In genomic region chr2:137806102-137806805, GRCh38 we compare ENCODE assay signal across 17 cellular contexts.
DNase-seq lines count a peak whose midpoint lies in the region; ATAC-seq and TF ChIP-seq lines count a peak whose summit lies in the region.
"Had no signal": no experiment of that assay in that cellular context is flagged by ENCODE, and none has a peak within 500 bp of the region (broad histone marks: within the 10 kb centered on the region; RNA-seq: fewer than 3 reads in every experiment).

No MANE protein-coding gene starts in this region.

- H3K4me3 ChIP-seq in A673 (ENCODE audit: low read depth, low read length, poor library complexity, severe bottlenecking) = no peak overlapping the region
- H3K4me3 ChIP-seq in HEK293 (ENCODE audit: low read depth, low read length) = no peak overlapping the region
- H3K4me3 ChIP-seq in retinal pigment epithelial cell (ENCODE audit: low read length) = no peak overlapping the region
- no peak overlapping the region for H3K4me3 ChIP-seq in psoas muscle
- H3K4me3 ChIP-seq: BLaER1 had no signal

- H3K27ac ChIP-seq in A673 (ENCODE audit: low read depth, low read length, poor library complexity, severe bottlenecking) (no peak overlapping the region), HEK293 (ENCODE audit: extremely low read depth, low read depth, low read length) (no peak overlapping the region), psoas muscle (no peak overlapping the region)
- H3K27ac ChIP-seq: BLaER1, C4-2B had no signal

- intact Hi-C loops in A673 (cut with micrococcal nuclease; ENCODE audit: unreplicated experiment) = no loop called here
- intact Hi-C loops in psoas muscle (cut with DNase I) = no loop called here

- no peaks in the 10 kb centered on the region for H3K4me1 ChIP-seq in A673 (ENCODE audit: insufficient read depth, low read length, poor library complexity, severe bottlenecking)
- H3K4me1 ChIP-seq in HEK293 (ENCODE audit: control insufficient read depth, insufficient read depth, low read length) = no peaks in the 10 kb centered on the region
- H3K4me1 ChIP-seq in psoas muscle = no peaks in the 10 kb centered on the region
- H3K4me1 ChIP-seq: BLaER1 had no signal

- no peak overlapping the region for H3K4me3 Mint-ChIP-seq in activated naive CD4-positive, alpha-beta T cell treated with anti-CD3 and anti-CD28 coated beads, Interleukin-2, amount 50 U/mL, for 24 hours
- H3K4me3 Mint-ChIP-seq: B cell; CD4-positive, CD25-positive, alpha-beta regulatory T cell; CD8-positive, alpha-beta T cell had no signal

- no peaks in the 10 kb centered on the region for H3K4me1 Mint-ChIP-seq in activated naive CD4-positive, alpha-beta T cell treated with anti-CD3 and anti-CD28 coated beads, Interleukin-2, amount 50 U/mL, for 24 hours
- H3K4me1 Mint-ChIP-seq: B cell; CD4-positive, CD25-positive, alpha-beta regulatory T cell had no signal

- H3K27me3 ChIP-seq in A673 (replicated peaks; ENCODE audit: insufficient read depth, low read depth, low read length, poor library complexity) (no peaks in the 10 kb centered on the region), psoas muscle (ENCODE audit: insufficient read depth in 3 of 3, low read length in 2 of 3) (no peaks in the 10 kb centered on the region)
- H3K27me3 ChIP-seq: BLaER1 had no signal

- TF ChIP-seq CTCF in A673 (conservative IDR thresholded peaks at IDR 0.05; ENCODE audit: low read depth, low read length) = no peak
- TF ChIP-seq CTCF in HEK293 (tag by site-specific recombination; IDR thresholded peaks at IDR 0.05) = no peak
- TF ChIP-seq CTCF in retinal pigment epithelial cell (conservative IDR thresholded peaks at IDR 0.05; ENCODE audit: low read depth, low read length) = no peak
- TF ChIP-seq CTCF in psoas muscle (IDR thresholded peaks at IDR 0.05) = no peak

- H3K9me3 ChIP-seq in A673 (ENCODE audit: low read depth, low read length, poor library complexity, severe bottlenecking) (no peaks in the 10 kb centered on the region), HEK293 (ENCODE audit: control insufficient read depth, insufficient read depth, low read depth, low read length) (no peaks in the 10 kb centered on the region), psoas muscle (peaks cover 3% of the 10 kb centered on the region)

- no peak for DNase-seq in activated naive CD4-positive, alpha-beta T cell treated with anti-CD3 and anti-CD28 coated beads, Interleukin-2, amount 50 U/mL, for 72 hours (ENCODE audit: low spot score in 2 of 2)
- DNase-seq in A673 (ENCODE audit: low spot score) = peak; percentile 6
- DNase-seq in retinal pigment epithelial cell (ENCODE audit: low read depth) = peak; percentile 62
- DNase-seq in Kasumi-1 (lab: John Stamatoyannopoulos, UW) = no peak
- DNase-seq in psoas muscle = no peak
- DNase-seq: 8988T; CD4-positive, CD25-positive, alpha-beta regulatory T cell; CD8-positive, alpha-beta T cell; DMS153; DND-41; H7; HCEC 1CT had no signal

- H3K9me3 Mint-ChIP-seq in activated naive CD4-positive, alpha-beta T cell treated with anti-CD3 and anti-CD28 coated beads, Interleukin-2, amount 50 U/mL, for 24 hours = peaks cover 11% of the 10 kb centered on the region
- H3K9me3 Mint-ChIP-seq in activated naive CD4-positive, alpha-beta T cell treated with anti-CD3 and anti-CD28 coated beads, Interleukin-2, amount 50 U/mL, for 72 hours = peaks cover 9 to 14% of the 10 kb centered on the region in 2 donors

- H3K36me3 ChIP-seq in A673 (ENCODE audit: insufficient read depth, low read length, poor library complexity, severe bottlenecking) (no peaks in the 10 kb centered on the region), HEK293 (ENCODE audit: control insufficient read depth in 2 of 2, insufficient read depth in 1 of 2, low read length in 2 of 2) (no peaks in the 10 kb centered on the region), psoas muscle (ENCODE audit: insufficient read depth in 1 of 2, low read depth in 1 of 2) (no peaks in the 10 kb centered on the region)
- H3K36me3 ChIP-seq: BLaER1 had no signal

- peaks cover 2% of the 10 kb centered on the region for H3K27me3 Mint-ChIP-seq in activated naive CD4-positive, alpha-beta T cell treated with anti-CD3 and anti-CD28 coated beads, Interleukin-2, amount 50 U/mL, for 24 hours
- H3K27me3 Mint-ChIP-seq: B cell; CD4-positive, CD25-positive, alpha-beta regulatory T cell had no signal

- WGBS in psoas muscle, 3 donors = 0 to 42% (median 33%) methylated on average over 1 of the region's 1 CpG

- H3K27ac Mint-ChIP-seq in activated naive CD4-positive, alpha-beta T cell treated with anti-CD3 and anti-CD28 coated beads, Interleukin-2, amount 50 U/mL, for 24 hours = peak overlapping the region; percentile 25
- no peak overlapping the region for H3K27ac Mint-ChIP-seq in activated naive CD4-positive, alpha-beta T cell treated with anti-CD3 and anti-CD28 coated beads, Interleukin-2, amount 50 U/mL, for 72 hours
- H3K27ac Mint-ChIP-seq: B cell; CD4-positive, CD25-positive, alpha-beta regulatory T cell; CD8-positive, alpha-beta T cell had no signal

- POLR2A ChIA-PET in A673 (lab: Charles Lee; ENCODE audit: low non-redundant PET) = no interaction called here
- POLR2A ChIA-PET in HEK293 (lab: Yijun Ruan, JAX) = no interaction called here

- ATAC-seq in activated naive CD4-positive, alpha-beta T cell treated with anti-CD3 and anti-CD28 coated beads, Interleukin-2, amount 50 U/mL, for 72 hours = no peak
- ATAC-seq in psoas muscle = no peak
- ATAC-seq: CD8-positive, alpha-beta T cell had no signal

- no TSS peak for BruUV-seq in A673 (replicated peaks; lab: Mats Ljungman, UMichigan)

- CTCF ChIA-PET in A673 (lab: Charles Lee) = no interaction called here
- CTCF ChIA-PET in HEK293 (lab: Yijun Ruan, JAX) = no interaction called here

- H3K36me3 Mint-ChIP-seq in activated naive CD4-positive, alpha-beta T cell treated with anti-CD3 and anti-CD28 coated beads, Interleukin-2, amount 50 U/mL, for 24 hours = no peaks in the 10 kb centered on the region
- H3K36me3 Mint-ChIP-seq in activated naive CD4-positive, alpha-beta T cell treated with anti-CD3 and anti-CD28 coated beads, Interleukin-2, amount 50 U/mL, for 72 hours = peaks cover 0 to 12% of the 10 kb centered on the region in 2 donors
- H3K36me3 Mint-ChIP-seq: CD4-positive, CD25-positive, alpha-beta regulatory T cell; CD8-positive, alpha-beta T cell had no signal

TF ChIP-seq in HEK293, 187 proteins besides CTCF, POLR2A, EP300 and RAD21 (continues in another document):
- TF ChIP-seq EGR2 (tag by site-specific recombination; IDR thresholded peaks at IDR 0.05; ENCODE audit: low read depth) (no peak), ZNF138 (tag by site-specific recombination; IDR thresholded peaks at IDR 0.05; ENCODE audit: borderline replicate concordance) (no peak), HOXA7 (CRISPR knock-in tag; IDR thresholded peaks at IDR 0.05; ENCODE audit: borderline replicate concordance) (no peak), ZNF19 (tag by site-specific recombination; IDR thresholded peaks at IDR 0.05; ENCODE audit: low read depth) (no peak), ATF2 (tag by site-specific recombination; IDR thresholded peaks at IDR 0.05; ENCODE audit: low read depth) (no peak), PBX3 (CRISPR knock-in tag; IDR thresholded peaks at IDR 0.05) (no peak), ZNF2 (tag by site-specific recombination; IDR thresholded peaks at IDR 0.05) (no peak), PRDM6 (tag by site-specific recombination; IDR thresholded peaks at IDR 0.05) (no peak), ZNF140 (tag by site-specific recombination; IDR thresholded peaks at IDR 0.05) (peak; percentile 32; the same call in 1 of the 2 replicates), SP2 (tag by site-specific recombination; IDR thresholded peaks at IDR 0.05) (no peak), MYNN (tag by site-specific recombination; IDR thresholded peaks at IDR 0.05; ENCODE audit: borderline replicate concordance) (no peak), KLF8 (tag by site-specific recombination; IDR thresholded peaks at IDR 0.05) (no peak), GFI1B (tag by site-specific recombination; IDR thresholded peaks at IDR 0.05) (no peak), ZBTB1 (tag by site-specific recombination; IDR thresholded peaks at IDR 0.05) (no peak), ZNF521 (tag by site-specific recombination; IDR thresholded peaks at IDR 0.05) (no peak)

Comparison
In these comparisons a context has a peak if more than half of its experiments do, and no peak if none do; other contexts are left out.
1. DNase-seq: peak in A673 (single experiment) and retinal pigment epithelial cell (single experiment); none in activated naive CD4-positive, alpha-beta T cell treated with anti-CD3 and anti-CD28 coated beads, Interleukin-2, amount 50 U/mL, for 72 hours (0 of 2), Kasumi-1 (0 of 2) and psoas muscle (0 of 2).